Comparison of ENCODE assay signal across 8 cellular contexts in genomic region chr3:186772886-186773417, GRCh38. TPM values are rescaled to one million over a fixed set of nuclear protein-coding genes. Genes with fewer than 3 reads are reported as not detected.
A peak's percentile ranks its signal among the peaks of the same experiment; 100 is the strongest.
DNase-seq lines count a peak whose midpoint lies in the region; ATAC-seq, FAIRE-seq and TF ChIP-seq lines count a peak whose summit lies in the region.

No MANE protein-coding gene starts in this region.

- peaks cover 2% of the 10 kb centered on the region for H3K36me3 Mint-ChIP-seq in activated naive CD8-positive, alpha-beta T cell treated with anti-CD3 and anti-CD28 coated beads, Interleukin-2, amount 10 ng/mL, durations not matched to agents 7 days and 5 days

- H3K4me3 ChIP-seq in OCI-LY7 (ENCODE audit: low read depth, low read length, poor library complexity, severe bottlenecking) (peak overlapping the region; percentile 65), hepatocyte (no peak overlapping the region), skeletal muscle satellite cell (ENCODE audit: low read length) (peak overlapping the region; percentile 75)

- H3K79me2 ChIP-seq in OCI-LY7 (ENCODE audit: insufficient read depth, low read depth, low read length) (no peaks in the 10 kb centered on the region), hepatocyte (no peaks in the 10 kb centered on the region)

- H3K27me3 ChIP-seq in hepatocyte (no peaks in the 10 kb centered on the region), skeletal muscle satellite cell (ENCODE audit: control insufficient read depth, insufficient read depth, low read length) (no peaks in the 10 kb centered on the region)

- POLR2A ChIA-PET in OCI-LY7 (lab: Charles Lee) = interaction anchor here (0.5 to 3.4 kb wide), 21 partner anchors 9 to 203 kb away, joined by 3 to 47 read pairs (median 4); partner anchors contain the start of genes DNAJB11, EIF4A2 and KNG1
- POLR2A ChIA-PET in activated naive CD8-positive, alpha-beta T cell treated with anti-CD3 and anti-CD28 coated beads, Interleukin-2, amount 10 ng/mL, durations not matched to agents 7 days and 5 days (lab: Charles Lee) = interaction anchor here (0.9 to 6.8 kb wide), 7 partner anchors 10 to 835 kb away, joined by 3 to 117 read pairs (median 5); partner anchors contain the start of genes EIF4A2 and TRA2B

- peak overlapping the region; percentile 100 for H2AFZ ChIP-seq in OCI-LY7 (ENCODE audit: low read length)
- H2AFZ ChIP-seq in hepatocyte = peak overlapping the region; percentile 88

- peak overlapping the region; percentile 52 for H3K27ac ChIP-seq in OCI-LY7 (ENCODE audit: low read depth, low read length, poor library complexity, severe bottlenecking)
- H3K27ac ChIP-seq in hepatocyte = no peak overlapping the region

- FAIRE-seq in urothelium cell line (lab: Jason Lieb, UNC) = no peak

- H4K20me1 ChIP-seq in OCI-LY7 (ENCODE audit: insufficient read depth, low read length) = no peaks in the 10 kb centered on the region
- H4K20me1 ChIP-seq in hepatocyte (ENCODE audit: insufficient read depth, poor library complexity, severe bottlenecking) = no peaks in the 10 kb centered on the region

- peak overlapping the region; percentile 97 for H3K27ac Mint-ChIP-seq in activated naive CD8-positive, alpha-beta T cell treated with anti-CD3 and anti-CD28 coated beads, Interleukin-2, amount 10 ng/mL, durations not matched to agents 7 days and 5 days

- no peaks in the 10 kb centered on the region for H3K36me3 ChIP-seq in OCI-LY7 (ENCODE audit: insufficient read depth, low read length)
- H3K36me3 ChIP-seq in hepatocyte (replicated peaks; ENCODE audit: insufficient read depth, low read depth) = no peaks in the 10 kb centered on the region
- no peaks in the 10 kb centered on the region for H3K36me3 ChIP-seq in skeletal muscle satellite cell (ENCODE audit: insufficient read depth, low read length)

- H3K4me1 Mint-ChIP-seq in activated naive CD8-positive, alpha-beta T cell treated with anti-CD3 and anti-CD28 coated beads, Interleukin-2, amount 10 ng/mL, durations not matched to agents 7 days and 5 days = peaks cover 17% of the 10 kb centered on the region

- H3K4me3 Mint-ChIP-seq in activated naive CD8-positive, alpha-beta T cell treated with anti-CD3 and anti-CD28 coated beads, Interleukin-2, amount 10 ng/mL, durations not matched to agents 7 days and 5 days = peak overlapping the region; percentile 96

- H3K9me2 ChIP-seq in OCI-LY7 (ENCODE audit: insufficient read depth, low read length) (no peaks in the 10 kb centered on the region), hepatocyte (replicated peaks; ENCODE audit: insufficient read depth) (no peaks in the 10 kb centered on the region)

- H3K4me1 ChIP-seq in OCI-LY7 (ENCODE audit: insufficient read depth, low read length, poor library complexity, severe bottlenecking) (peaks cover 30% of the 10 kb centered on the region), hepatocyte (ENCODE audit: insufficient read depth) (no peaks in the 10 kb centered on the region), skeletal muscle satellite cell (ENCODE audit: control insufficient read depth, insufficient read depth, low read length) (peaks cover 11% of the 10 kb centered on the region)

- no TSS peak for BruUV-seq in OCI-LY7 (replicated peaks; lab: Mats Ljungman, UMichigan)

- peak overlapping the region; percentile 90 for H3K4me2 ChIP-seq in OCI-LY7 (ENCODE audit: low read length)
- peak overlapping the region; percentile 89 for H3K4me2 ChIP-seq in hepatocyte
- H3K4me2 ChIP-seq in skeletal muscle satellite cell (ENCODE audit: low read length) = peak overlapping the region; percentile 92

- WGBS in hepatocyte (ENCODE audit: low lambda C conversion rate, missing lambda C conversion rate) = 49% methylated on average over 19 of the region's 19 CpGs

- CTCF ChIA-PET in OCI-LY7 (lab: Charles Lee; ENCODE audit: unreplicated experiment) = no interaction called here

- intact Hi-C loops in OCI-LY7 (cut with micrococcal nuclease; ENCODE audit: unreplicated experiment) = no loop called here

- H3K27me3 Mint-ChIP-seq in activated naive CD8-positive, alpha-beta T cell treated with anti-CD3 and anti-CD28 coated beads, Interleukin-2, amount 10 ng/mL, durations not matched to agents 7 days and 5 days = no peaks in the 10 kb centered on the region

- no peaks in the 10 kb centered on the region for H3K9me3 Mint-ChIP-seq in activated naive CD8-positive, alpha-beta T cell treated with anti-CD3 and anti-CD28 coated beads, Interleukin-2, amount 10 ng/mL, durations not matched to agents 7 days and 5 days

- H3K9me3 ChIP-seq in OCI-LY7 (ENCODE audit: low read length) (no peaks in the 10 kb centered on the region), hepatocyte (ENCODE audit: low read depth) (no peaks in the 10 kb centered on the region), skeletal muscle satellite cell (replicated peaks; ENCODE audit: low read length) (no peaks in the 10 kb centered on the region)

- ATAC-seq in GM18508 (IDR thresholded peaks at IDR 0.05; ENCODE audit: insufficient read depth, unreplicated experiment) = peak; percentile 71
- peak; percentile 93 for ATAC-seq in HG02759 (IDR thresholded peaks at IDR 0.05; ENCODE audit: unreplicated experiment)
- peak; percentile 96 for ATAC-seq in activated naive CD8-positive, alpha-beta T cell treated with anti-CD3 and anti-CD28 coated beads, Interleukin-2, amount 10 ng/mL, durations not matched to agents 7 days and 5 days (ENCODE audit: low read depth)

- DNase-seq in OCI-LY7 (ENCODE audit: low spot score) (peak; percentile 91), hepatocyte (ENCODE audit: low spot score) (peak; percentile 46), NCI-H1694 treated with DMSO at 0.1 percent for 48 hours (lab: John Stamatoyannopoulos, UW) (no peak), urothelium cell line (ENCODE audit: low spot score) (no peak)
- DNase-seq in activated naive CD8-positive, alpha-beta T cell treated with anti-CD3 and anti-CD28 coated beads, Interleukin-2, amount 10 ng/mL, durations not matched to agents 7 days and 5 days = peak; percentile 74

- TF ChIP-seq CTCF in OCI-LY7 (conservative IDR thresholded peaks at IDR 0.05; ENCODE audit: low read length) = no peak
- no peak for TF ChIP-seq CTCF in hepatocyte (IDR thresholded peaks at IDR 0.05; ENCODE audit: poor library complexity)

- peak overlapping the region; percentile 75 for H3K9ac ChIP-seq in skeletal muscle satellite cell (ENCODE audit: low read depth, low read length)

RNA-seq across cellular contexts. Expression of gene EIF4A2, which starts 10.4 kb away (rescaled TPM):
- total RNA-seq in OCI-LY7 (2014; rRNA removed; shearing (Covaris generic)) = 506 and 596 TPM in 2 replicates
- total RNA-seq in OCI-LY7 (2022) (425 and 437 TPM in 2 replicates), hepatocyte (558 and 589 TPM in 2 replicates)
- 100 to 1,000 TPM; 479 to 483 TPM for total RNA-seq in activated naive CD8-positive, alpha-beta T cell treated with anti-CD3 and anti-CD28 coated beads, Interleukin-2, amount 10 ng/mL, durations not matched to agents 7 days and 5 days
- polyA plus RNA-seq in hepatocyte = 155 and 195 TPM in 2 replicates
- total RNA-seq in skeletal muscle satellite cell (2012; rRNA removed) = 291 and 372 TPM in 2 replicates

RNA-seq across cellular contexts. Expression of gene RFC4, which starts 33.3 kb away (rescaled TPM):
- total RNA-seq in OCI-LY7 (2014; rRNA removed; shearing (Covaris generic)) = 114 and 137 TPM in 2 replicates
- 118 and 126 TPM in 2 replicates for total RNA-seq in OCI-LY7 (2022)
- 10 to 100 TPM; 75.2 to 77.6 TPM for total RNA-seq in activated naive CD8-positive, alpha-beta T cell treated with anti-CD3 and anti-CD28 coated beads, Interleukin-2, amount 10 ng/mL, durations not matched to agents 7 days and 5 days
- 24.8 and 28.6 TPM in 2 replicates for total RNA-seq in hepatocyte
- polyA plus RNA-seq in hepatocyte = 14.9 and 22.3 TPM in 2 replicates
- 25.6 and 29.1 TPM in 2 replicates for total RNA-seq in skeletal muscle satellite cell (2012; rRNA removed)

RNA-seq across cellular contexts. Expression of gene KNG1, which starts 55.8 kb away (rescaled TPM):
- not detected in 2 replicates for total RNA-seq in OCI-LY7 (2014; rRNA removed; shearing (Covaris generic))
- not detected in 2 replicates for total RNA-seq in OCI-LY7 (2022)
- not detected for total RNA-seq in activated naive CD8-positive, alpha-beta T cell treated with anti-CD3 and anti-CD28 coated beads, Interleukin-2, amount 10 ng/mL, durations not matched to agents 7 days and 5 days
- total RNA-seq in hepatocyte = 88.9 and 109 TPM in 2 replicates
- polyA plus RNA-seq in hepatocyte = 32.3 and 57.4 TPM in 2 replicates
- total RNA-seq in skeletal muscle satellite cell (2012; rRNA removed) = not detected in 2 replicates

Comparison
In these comparisons a context has a peak if more than half of its experiments do, and no peak if none do; other contexts are left out.
1. DNase-seq: peak in OCI-LY7 (single experiment), activated naive CD8-positive, alpha-beta T cell treated with anti-CD3 and anti-CD28 coated beads, Interleukin-2, amount 10 ng/mL, durations not matched to agents 7 days and 5 days (single experiment) and hepatocyte (single experiment); none in NCI-H1694 treated with DMSO at 0.1 percent for 48 hours (single experiment) and urothelium cell line (single experiment).
2. RNA of gene KNG1, which starts 55.8 kb away (total RNA-seq): 88.9 to 109 TPM in hepatocyte; not detected in OCI-LY7 and not detected in activated naive CD8-positive, alpha-beta T cell treated with anti-CD3 and anti-CD28 coated beads, Interleukin-2, amount 10 ng/mL, durations not matched to agents 7 days and 5 days; every median in the first group is over 10 times any median in the second.
3. Peak in every context shown above with its lines, with median percentiles within 50 percentile points of each other: ATAC-seq and H3K4me2 ChIP-seq.